In genomic region chr1:26692211-26692792, GRCh38 we compare ENCODE assay signal across 8 cellular contexts. TPM values are rescaled to one million over a fixed set of nuclear protein-coding genes. Genes with fewer than 3 reads are reported as not detected.
DNase-seq lines count a peak whose midpoint lies in the region; ATAC-seq and TF ChIP-seq lines count a peak whose summit lies in the region.

No MANE protein-coding gene starts in this region.

- peak overlapping the region; percentile 95 for H3K27ac ChIP-seq in RWPE2 (ENCODE audit: poor library complexity, severe bottlenecking)

- no peaks in the 10 kb centered on the region for H3K9me3 Mint-ChIP-seq in naive thymus-derived CD8-positive, alpha-beta T cell
- no peaks in the 10 kb centered on the region for H3K9me3 Mint-ChIP-seq in stimulated activated effector memory CD8-positive, alpha-beta T cell treated with anti-CD3 and anti-CD28 coated beads, Interleukin-12 subunit alpha, Interleukin-12 subunit beta, amount 100 ng/mL, for 72 hours

- H3K4me3 ChIP-seq in LNCaP clone FGC (ENCODE audit: low read depth, low read length): peak overlapping the region; percentile 72
- peak overlapping the region; percentile 24 for H3K4me3 ChIP-seq in RWPE2 (ENCODE audit: severe bottlenecking)

- no peaks in the 10 kb centered on the region for H3K36me3 ChIP-seq in RWPE2 (ENCODE audit: low read depth)

- POLR2A ChIA-PET in naive thymus-derived CD8-positive, alpha-beta T cell (lab: Charles Lee): interaction anchor here (0.7 to 12.3 kb wide), 23 partner anchors 9 to 458 kb away, joined by 3 to 432 read pairs (median 4); partner anchors contain the start of genes CEP85, GPATCH3 and PIGV

- H3K9me3 ChIP-seq in RWPE2 (ENCODE audit: severe bottlenecking): no peaks in the 10 kb centered on the region

- H3K4me3 Mint-ChIP-seq in naive thymus-derived CD8-positive, alpha-beta T cell: peak overlapping the region in 9 of 10 donors; percentile 86 to 98 (median 94)
- peak overlapping the region; percentile 91 for H3K4me3 Mint-ChIP-seq in stimulated activated effector memory CD8-positive, alpha-beta T cell treated with anti-CD3 and anti-CD28 coated beads, Interleukin-12 subunit alpha, Interleukin-12 subunit beta, amount 100 ng/mL, for 72 hours

- H3K4me1 ChIP-seq in RWPE2 (ENCODE audit: insufficient read depth, poor library complexity, severe bottlenecking): peaks cover 18% of the 10 kb centered on the region

- peak; percentile 79 for DNase-seq in A172 (ENCODE audit: low spot score)
- DNase-seq in LNCaP clone FGC (ENCODE audit: low read depth): peak; percentile 90
- peak; percentile 84 for DNase-seq in RWPE2 (ENCODE audit: low spot score)
- DNase-seq in activated T-helper 9 cell treated with anti-CD3 and anti-CD28 coated beads, Interleukin-2, amount 50 U/mL, for 16 hours (ENCODE audit: low read depth): peak; percentile 62
- peak; percentile 97 for DNase-seq in fibroblast of peridontal ligament (ENCODE audit: extremely low read depth)
- peak; percentile 62 to 92 (median 81) for DNase-seq in naive thymus-derived CD8-positive, alpha-beta T cell
- peak; percentile 46 to 86 for DNase-seq in stimulated activated effector memory CD8-positive, alpha-beta T cell treated with anti-CD3 and anti-CD28 coated beads, Interleukin-12 subunit alpha, Interleukin-12 subunit beta, amount 100 ng/mL, for 72 hours (ENCODE audit: low spot score in 2 of 2)

- no peaks in the 10 kb centered on the region for H3K27me3 ChIP-seq in RWPE2 (ENCODE audit: insufficient read depth, poor library complexity, severe bottlenecking)

- H3K27me3 Mint-ChIP-seq in naive thymus-derived CD8-positive, alpha-beta T cell: no peaks in the 10 kb centered on the region

- peaks cover 14 to 41% (median 29%) of the 10 kb centered on the region in 4 donors for H3K4me1 Mint-ChIP-seq in naive thymus-derived CD8-positive, alpha-beta T cell
- peaks cover 31% of the 10 kb centered on the region for H3K4me1 Mint-ChIP-seq in stimulated activated effector memory CD8-positive, alpha-beta T cell treated with anti-CD3 and anti-CD28 coated beads, Interleukin-12 subunit alpha, Interleukin-12 subunit beta, amount 100 ng/mL, for 72 hours

- ATAC-seq in GM18520 (IDR thresholded peaks at IDR 0.05; ENCODE audit: unreplicated experiment): peak; percentile 18
- peak; percentile 56 for ATAC-seq in RWPE2 (ENCODE audit: low read depth)
- peak; percentile 49 to 56 for ATAC-seq in naive thymus-derived CD8-positive, alpha-beta T cell
- peak; percentile 63 for ATAC-seq in stimulated activated effector memory CD8-positive, alpha-beta T cell treated with anti-CD3 and anti-CD28 coated beads, Interleukin-12 subunit alpha, Interleukin-12 subunit beta, amount 100 ng/mL, for 72 hours

- H3K27ac Mint-ChIP-seq in naive thymus-derived CD8-positive, alpha-beta T cell: peak overlapping the region; percentile 89 to 98 (median 96)
- H3K27ac Mint-ChIP-seq in stimulated activated effector memory CD8-positive, alpha-beta T cell treated with anti-CD3 and anti-CD28 coated beads, Interleukin-12 subunit alpha, Interleukin-12 subunit beta, amount 100 ng/mL, for 72 hours: peak overlapping the region; percentile 93

- TF ChIP-seq CTCF in LNCaP clone FGC (IDR thresholded peaks at IDR 0.05; ENCODE audit: control insufficient read depth, extremely low read depth, insufficient read depth) (no peak), RWPE2 (IDR thresholded peaks at IDR 0.05; ENCODE audit: poor library complexity, severe bottlenecking) (peak; percentile 27)

- no peaks in the 10 kb centered on the region for H3K36me3 Mint-ChIP-seq in naive thymus-derived CD8-positive, alpha-beta T cell
- peaks cover 22% of the 10 kb centered on the region for H3K36me3 Mint-ChIP-seq in stimulated activated effector memory CD8-positive, alpha-beta T cell treated with anti-CD3 and anti-CD28 coated beads, Interleukin-12 subunit alpha, Interleukin-12 subunit beta, amount 100 ng/mL, for 72 hours

RNA-seq across cellular contexts. Expression of gene ARID1A, which starts 3.5 kb away (rescaled TPM):
- 8.3 and 9.8 TPM in 2 replicates for total RNA-seq in A172 (2014; rRNA removed; shearing (Covaris generic))
- 100 to 1,000 TPM; 123 TPM for total RNA-seq in naive thymus-derived CD8-positive, alpha-beta T cell
- 10 to 100 TPM; 21.2 to 32.0 (median 28.9) TPM for polyA plus RNA-seq in naive thymus-derived CD8-positive, alpha-beta T cell

Comparison
In these comparisons a context has a peak if more than half of its experiments do, and no peak if none do; other contexts are left out.
1. Peak in every context shown above with its lines: DNase-seq, ATAC-seq, H3K4me3 ChIP-seq and H3K27ac ChIP-seq.
2. RNA of gene ARID1A, which starts 3.5 kb away (total RNA-seq): 123 TPM in naive thymus-derived CD8-positive, alpha-beta T cell; 8.3 to 9.8 TPM in A172; every median in the first group is over 10 times any median in the second.